11 cellular contexts compared by ENCODE assay signal in the genomic region with DNA sequence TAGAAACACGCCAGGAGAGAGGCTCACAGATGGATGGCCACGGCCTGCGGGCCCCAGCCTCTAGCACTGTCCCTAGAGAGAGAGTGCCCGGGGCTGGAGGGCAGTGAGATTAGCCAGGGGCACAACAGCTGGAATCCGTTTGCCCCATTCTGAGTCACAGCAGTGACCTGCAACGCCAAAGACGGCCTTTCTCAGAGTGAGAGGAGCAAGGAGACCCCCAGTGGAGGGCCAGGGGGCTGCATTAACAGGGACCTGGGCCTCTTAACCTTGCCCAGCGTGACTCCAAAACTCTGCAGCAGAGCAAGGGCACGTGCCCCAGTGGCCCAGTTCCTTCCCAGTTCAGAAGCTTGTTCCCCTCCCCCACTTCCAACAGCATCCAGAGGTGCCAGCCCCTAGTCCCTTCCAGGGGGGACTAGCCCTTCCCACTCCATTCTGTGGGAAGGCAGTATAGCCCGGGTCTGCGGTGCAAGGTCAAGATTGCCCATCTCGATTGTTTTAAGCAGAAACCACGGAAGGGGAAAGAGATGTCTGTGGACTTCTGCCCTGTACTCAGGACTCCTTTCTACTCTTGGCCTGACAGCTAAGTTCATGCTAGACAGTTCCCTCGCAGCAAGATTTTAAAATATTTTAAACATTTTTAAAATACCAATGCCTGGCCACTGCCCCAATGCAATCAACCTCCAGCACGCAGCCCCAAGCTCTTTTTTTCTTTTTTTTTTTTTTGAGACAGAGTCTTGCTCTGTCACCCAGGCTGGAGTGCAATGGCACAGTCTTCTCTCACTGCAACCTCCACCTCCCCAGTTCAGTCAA. TPM values are rescaled to one million over a fixed set of nuclear protein-coding genes. Genes with fewer than 3 reads are reported as not detected.
DNase-seq lines count a peak whose midpoint lies in the region; ATAC-seq and TF ChIP-seq lines count a peak whose summit lies in the region.
"Had no signal": no experiment of that assay in that cellular context is flagged by ENCODE, and none has a peak within 500 bp of the region (broad histone marks: within the 10 kb centered on the region; RNA-seq: fewer than 3 reads in every experiment).

No MANE protein-coding gene starts in this region.

- no peaks in the 10 kb centered on the region for H3F3A ChIP-seq in smooth muscle cell (ENCODE audit: low read depth)

- no peak overlapping the region for H3K4me2 ChIP-seq in hepatocyte
- H3K4me2 ChIP-seq in smooth muscle cell = no peak overlapping the region

- H3K27me3 ChIP-seq in SJCRH30 (no peaks in the 10 kb centered on the region; the same call in 1 of the 2 replicates), hepatocyte (no peaks in the 10 kb centered on the region), smooth muscle cell (ENCODE audit: low read depth) (no peaks in the 10 kb centered on the region)
- H3K27me3 ChIP-seq: dorsolateral prefrontal cortex had no signal

- intact Hi-C loops in activated CD8-positive, alpha-beta T cell treated with anti-CD3 and anti-CD28 coated beads for 36 hours (cut with micrococcal nuclease) = no loop called here

- POLR2A ChIA-PET in activated CD8-positive, alpha-beta T cell treated with anti-CD3 and anti-CD28 coated beads for 36 hours (lab: Charles Lee) = no interaction called here
- POLR2A ChIA-PET in activated CD8-positive, alpha-beta T cell treated with anti-CD3 and anti-CD28 coated beads, Interleukin-2, amount 10 ng/mL, durations not matched to agents 7 days and 5 days (lab: Charles Lee) = no interaction called here
- POLR2A ChIA-PET in RWPE1 (lab: Yijun Ruan, JAX; ENCODE audit: low non-redundant PET) = no interaction called here

- WGBS in hepatocyte (ENCODE audit: low lambda C conversion rate, missing lambda C conversion rate) = 67% methylated on average over 15 of the region's 15 CpGs
- 55% methylated on average over 15 of the region's 15 CpGs for WGBS in smooth muscle cell (ENCODE audit: low lambda C conversion rate)

- no peaks in the 10 kb centered on the region for H3K9me3 ChIP-seq in SJCRH30 (replicated peaks)
- no peaks in the 10 kb centered on the region for H3K9me3 ChIP-seq in hepatocyte (ENCODE audit: low read depth)
- no peaks in the 10 kb centered on the region for H3K9me3 ChIP-seq in smooth muscle cell (replicated peaks; ENCODE audit: low read depth)

- no peaks in the 10 kb centered on the region for H3K9me2 ChIP-seq in hepatocyte (replicated peaks; ENCODE audit: insufficient read depth)

- H3K4me1 Mint-ChIP-seq in activated CD8-positive, alpha-beta T cell treated with anti-CD3 and anti-CD28 coated beads for 36 hours (ENCODE audit: low read depth) = no peaks in the 10 kb centered on the region
- H3K4me1 Mint-ChIP-seq in activated CD8-positive, alpha-beta T cell treated with anti-CD3 and anti-CD28 coated beads, Interleukin-2, amount 10 ng/mL, durations not matched to agents 7 days and 5 days (ENCODE audit: low read depth) = no peaks in the 10 kb centered on the region

- ATAC-seq in activated CD8-positive, alpha-beta T cell treated with anti-CD3 and anti-CD28 coated beads for 36 hours = no peak
- no peak for ATAC-seq in activated CD8-positive, alpha-beta T cell treated with anti-CD3 and anti-CD28 coated beads, Interleukin-2, amount 10 ng/mL, durations not matched to agents 7 days and 5 days

- H3K9ac ChIP-seq in smooth muscle cell (ENCODE audit: low read depth) = no peak overlapping the region

- no peak overlapping the region for H3K27ac Mint-ChIP-seq in activated CD8-positive, alpha-beta T cell treated with anti-CD3 and anti-CD28 coated beads for 36 hours
- H3K27ac Mint-ChIP-seq in activated CD8-positive, alpha-beta T cell treated with anti-CD3 and anti-CD28 coated beads, Interleukin-2, amount 10 ng/mL, durations not matched to agents 7 days and 5 days = no peak overlapping the region
- H3K27ac Mint-ChIP-seq: activated T-cell treated with anti-CD3 and anti-CD28 coated beads, Interleukin-2, amount 50 U/mL, for 24 hours had no signal

- no peaks in the 10 kb centered on the region for H3K36me3 Mint-ChIP-seq in activated CD8-positive, alpha-beta T cell treated with anti-CD3 and anti-CD28 coated beads for 36 hours (ENCODE audit: low read depth)
- no peaks in the 10 kb centered on the region for H3K36me3 Mint-ChIP-seq in activated CD8-positive, alpha-beta T cell treated with anti-CD3 and anti-CD28 coated beads, Interleukin-2, amount 10 ng/mL, durations not matched to agents 7 days and 5 days (ENCODE audit: low read depth)

- peaks cover 8% of the 10 kb centered on the region for H3K4me1 ChIP-seq in SJCRH30
- H3K4me1 ChIP-seq in hepatocyte (ENCODE audit: insufficient read depth) = peaks cover 25% of the 10 kb centered on the region
- no peaks in the 10 kb centered on the region for H3K4me1 ChIP-seq in smooth muscle cell (ENCODE audit: low read depth)

- H3K36me3 ChIP-seq in SJCRH30 (no peaks in the 10 kb centered on the region), hepatocyte (replicated peaks; ENCODE audit: insufficient read depth, low read depth) (no peaks in the 10 kb centered on the region), smooth muscle cell (ENCODE audit: low read depth) (no peaks in the 10 kb centered on the region)

- no peak overlapping the region for H3K4me3 Mint-ChIP-seq in activated CD8-positive, alpha-beta T cell treated with anti-CD3 and anti-CD28 coated beads for 36 hours
- no peak overlapping the region for H3K4me3 Mint-ChIP-seq in activated CD8-positive, alpha-beta T cell treated with anti-CD3 and anti-CD28 coated beads, Interleukin-2, amount 10 ng/mL, durations not matched to agents 7 days and 5 days
- H3K4me3 Mint-ChIP-seq: activated T-cell treated with anti-CD3 and anti-CD28 coated beads, Interleukin-2, amount 50 U/mL, for 24 hours had no signal

- H3K79me2 ChIP-seq in hepatocyte (no peaks in the 10 kb centered on the region), smooth muscle cell (ENCODE audit: low read depth) (no peaks in the 10 kb centered on the region)

- H2AFZ ChIP-seq in hepatocyte (no peak overlapping the region), smooth muscle cell (ENCODE audit: low read depth) (no peak overlapping the region)

- no peaks in the 10 kb centered on the region for H3K9me3 Mint-ChIP-seq in activated CD8-positive, alpha-beta T cell treated with anti-CD3 and anti-CD28 coated beads for 36 hours
- H3K9me3 Mint-ChIP-seq in activated CD8-positive, alpha-beta T cell treated with anti-CD3 and anti-CD28 coated beads, Interleukin-2, amount 10 ng/mL, durations not matched to agents 7 days and 5 days (ENCODE audit: insufficient read depth) = no peaks in the 10 kb centered on the region
- H3K9me3 Mint-ChIP-seq: activated T-cell treated with anti-CD3 and anti-CD28 coated beads, Interleukin-2, amount 50 U/mL, for 24 hours had no signal

- CTCF ChIA-PET in activated CD8-positive, alpha-beta T cell treated with anti-CD3 and anti-CD28 coated beads for 36 hours (lab: Charles Lee) = interaction anchor here (1.0 kb wide), 1 partner anchor 90 kb away, joined by 4 read pairs; no protein-coding TSS in a partner anchor
- CTCF ChIA-PET in activated CD8-positive, alpha-beta T cell treated with anti-CD3 and anti-CD28 coated beads, Interleukin-2, amount 10 ng/mL, durations not matched to agents 7 days and 5 days (lab: Charles Lee) = no interaction called here
- CTCF ChIA-PET in RWPE1 (lab: Yijun Ruan, JAX) = no interaction called here

- H4K20me1 ChIP-seq in hepatocyte (ENCODE audit: insufficient read depth, poor library complexity, severe bottlenecking) (no peaks in the 10 kb centered on the region), smooth muscle cell (ENCODE audit: low read depth) (no peaks in the 10 kb centered on the region)

- no peak overlapping the region for H3K4me3 ChIP-seq in SJCRH30
- H3K4me3 ChIP-seq in hepatocyte = no peak overlapping the region
- no peak overlapping the region for H3K4me3 ChIP-seq in smooth muscle cell
- H3K4me3 ChIP-seq: dorsolateral prefrontal cortex had no signal

- peak; percentile 16 for DNase-seq in activated CD8-positive, alpha-beta T cell treated with anti-CD3 and anti-CD28 coated beads for 36 hours
- DNase-seq in activated CD8-positive, alpha-beta T cell treated with anti-CD3 and anti-CD28 coated beads, Interleukin-2, amount 10 ng/mL, durations not matched to agents 7 days and 5 days = no peak
- DNase-seq in SJCRH30 = peak; percentile 70 to 76
- DNase-seq in hepatocyte (ENCODE audit: low spot score) = no peak
- DNase-seq in smooth muscle cell (lab: John Stamatoyannopoulos, UW; ENCODE audit: unreplicated experiment) = no peak
- DNase-seq in RWPE1 (ENCODE audit: low spot score) = no peak
- DNase-seq in globus pallidus (ENCODE audit: low spot score) = no peak
- DNase-seq in NCI-H2171 (lab: John Stamatoyannopoulos, UW) = no peak
- DNase-seq: activated T-cell treated with anti-CD3 and anti-CD28 coated beads, Interleukin-2, amount 50 U/mL, for 24 hours; NCI-H2227 treated with DMSO at 0.1 percent for 48 hours had no signal

- H3K27me3 Mint-ChIP-seq in activated CD8-positive, alpha-beta T cell treated with anti-CD3 and anti-CD28 coated beads for 36 hours = no peaks in the 10 kb centered on the region
- H3K27me3 Mint-ChIP-seq in activated CD8-positive, alpha-beta T cell treated with anti-CD3 and anti-CD28 coated beads, Interleukin-2, amount 10 ng/mL, durations not matched to agents 7 days and 5 days (ENCODE audit: low read depth) = peaks cover 2% of the 10 kb centered on the region
- H3K27me3 Mint-ChIP-seq: activated T-cell treated with anti-CD3 and anti-CD28 coated beads, Interleukin-2, amount 50 U/mL, for 24 hours had no signal

- no peak for TF ChIP-seq CTCF in activated CD8-positive, alpha-beta T cell treated with anti-CD3 and anti-CD28 coated beads for 36 hours (IDR thresholded peaks at IDR 0.05)
- TF ChIP-seq CTCF in hepatocyte (IDR thresholded peaks at IDR 0.05; ENCODE audit: poor library complexity) (peak; percentile 12), smooth muscle cell (IDR thresholded peaks at IDR 0.05; ENCODE audit: borderline replicate concordance, insufficient read depth, poor library complexity, severe bottlenecking) (peak; percentile 16), RWPE1 (conservative IDR thresholded peaks at IDR 0.05; ENCODE audit: low read depth) (no peak)

- no peak overlapping the region for H3K27ac ChIP-seq in SJCRH30
- no peak overlapping the region for H3K27ac ChIP-seq in hepatocyte
- no peak overlapping the region for H3K27ac ChIP-seq in smooth muscle cell (ENCODE audit: low read depth)
- no peak overlapping the region for H3K27ac ChIP-seq in RWPE1

RNA-seq across cellular contexts. Expression of a gene that starts 50.9 kb away (rescaled TPM):
- 100 to 1,000 TPM in 1 of 2 experiments, 10 to 100 TPM in 1; 95.2 to 102 TPM for total RNA-seq in activated CD8-positive, alpha-beta T cell treated with anti-CD3 and anti-CD28 coated beads for 36 hours
- 100 to 1,000 TPM; 125 to 127 TPM for total RNA-seq in activated CD8-positive, alpha-beta T cell treated with anti-CD3 and anti-CD28 coated beads, Interleukin-2, amount 10 ng/mL, durations not matched to agents 7 days and 5 days
- 87.6 and 90.4 TPM in 2 replicates for total RNA-seq in SJCRH30 (2014; rRNA removed; shearing (Covaris generic))
- 107 and 109 TPM in 2 replicates for total RNA-seq in hepatocyte
- 113 and 122 TPM in 2 replicates for polyA plus RNA-seq in hepatocyte
- 20.0 and 25.4 TPM in 2 replicates for total RNA-seq in smooth muscle cell
- 31.9 and 32.4 TPM in 2 replicates for polyA plus RNA-seq in smooth muscle cell

Comparison
In these comparisons a context has a peak if more than half of its experiments do, and no peak if none do; other contexts are left out.
1. DNase-seq: peak in activated CD8-positive, alpha-beta T cell treated with anti-CD3 and anti-CD28 coated beads for 36 hours (single experiment) and SJCRH30 (2 of 2); none in activated CD8-positive, alpha-beta T cell treated with anti-CD3 and anti-CD28 coated beads, Interleukin-2, amount 10 ng/mL, durations not matched to agents 7 days and 5 days (single experiment), hepatocyte (single experiment), smooth muscle cell (single experiment), RWPE1 (single experiment), globus pallidus (single experiment) and NCI-H2171 (single experiment).
2. CTCF ChIP-seq: peak in hepatocyte (single experiment) and smooth muscle cell (single experiment); none in activated CD8-positive, alpha-beta T cell treated with anti-CD3 and anti-CD28 coated beads for 36 hours (single experiment) and RWPE1 (single experiment).